In the genomic region with DNA sequence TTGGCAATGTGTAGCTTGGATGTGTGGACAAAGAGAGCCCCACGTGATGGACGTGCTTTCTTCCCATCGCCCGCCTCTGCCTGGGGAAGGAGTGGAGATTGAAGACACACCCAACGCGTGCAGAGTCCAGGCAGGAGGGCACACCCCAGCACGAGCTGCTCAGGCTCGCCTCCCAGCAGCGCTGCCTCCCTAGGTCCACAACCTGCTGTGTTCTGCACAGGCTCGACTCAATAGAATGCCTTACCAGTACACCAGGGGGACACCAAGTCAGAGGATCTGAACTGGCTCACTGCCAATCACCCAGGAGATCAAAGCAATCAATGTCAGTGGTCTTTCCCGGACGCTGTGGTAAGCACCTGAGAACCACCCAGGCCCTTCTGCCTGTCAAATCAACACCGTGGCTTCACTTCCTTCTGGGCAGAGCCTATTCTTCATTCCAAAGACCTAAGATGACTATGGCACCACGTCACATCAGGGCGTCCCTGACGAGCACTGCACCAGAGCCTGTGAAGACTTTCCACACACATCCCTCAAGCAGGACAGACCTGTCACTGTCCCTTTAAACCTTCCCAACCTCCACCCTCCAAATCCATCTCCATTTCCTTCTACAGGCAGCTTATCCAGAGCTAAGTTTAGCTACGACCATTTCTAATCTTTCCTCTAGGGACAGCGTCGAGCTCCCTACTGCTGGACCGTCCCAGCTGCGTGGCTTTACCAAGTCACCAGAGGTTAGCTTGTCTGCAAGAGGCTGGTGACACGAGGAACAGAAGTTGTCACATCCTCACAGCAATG, we compare ENCODE assay signal across 8 cellular contexts.
A peak's percentile ranks its signal among the peaks of the same experiment; 100 is the strongest.
DNase-seq lines count a peak whose midpoint lies in the region; ATAC-seq and TF ChIP-seq lines count a peak whose summit lies in the region.

No MANE protein-coding gene starts in this region.

- POLR2A ChIA-PET in activated CD8-positive, alpha-beta T cell treated with anti-CD3 and anti-CD28 coated beads for 36 hours (lab: Charles Lee): interaction anchor here (1.1 kb wide), 2 partner anchors 26 to 41 kb away, joined by 3 read pairs; no protein-coding TSS in a partner anchor

- H3K4me1 ChIP-seq in left ventricle myocardium inferior: peaks cover 76% of the 10 kb centered on the region

- CTCF ChIA-PET in activated CD8-positive, alpha-beta T cell treated with anti-CD3 and anti-CD28 coated beads for 36 hours (lab: Charles Lee): interaction anchor here (1.0 to 4.1 kb wide), 12 partner anchors 9 to 105 kb away, joined by 3 to 21 read pairs (median 4); partner anchors contain the start of gene GNA12

- peak overlapping the region; percentile 49 for H3K4me3 ChIP-seq in left ventricle myocardium inferior

- no peaks in the 10 kb centered on the region for H3K27me3 ChIP-seq in left ventricle myocardium inferior (ENCODE audit: low read depth)

- H3K9me3 ChIP-seq in left ventricle myocardium inferior (replicated peaks): no peaks in the 10 kb centered on the region

- H3K27ac Mint-ChIP-seq in activated CD8-positive, alpha-beta T cell treated with anti-CD3 and anti-CD28 coated beads for 36 hours: peak overlapping the region; percentile 51

- peak; percentile 4 for ATAC-seq in activated CD8-positive, alpha-beta T cell treated with anti-CD3 and anti-CD28 coated beads for 36 hours
- no peak for ATAC-seq in HG02610 (IDR thresholded peaks at IDR 0.05; ENCODE audit: unreplicated experiment)
- no peak for ATAC-seq in HG03097 (IDR thresholded peaks at IDR 0.05; ENCODE audit: low FRiP score, unreplicated experiment)

- peaks cover 3% of the 10 kb centered on the region for H3K9me3 Mint-ChIP-seq in activated CD8-positive, alpha-beta T cell treated with anti-CD3 and anti-CD28 coated beads for 36 hours

- TF ChIP-seq CTCF in activated CD8-positive, alpha-beta T cell treated with anti-CD3 and anti-CD28 coated beads for 36 hours (IDR thresholded peaks at IDR 0.05): peak; percentile 33
- peak; percentile 60 for TF ChIP-seq CTCF in left ventricle myocardium inferior (IDR thresholded peaks at IDR 0.05; ENCODE audit: borderline replicate concordance)

- intact Hi-C loops in activated CD8-positive, alpha-beta T cell treated with anti-CD3 and anti-CD28 coated beads for 36 hours (cut with micrococcal nuclease): no loop called here
- intact Hi-C loops in left ventricle myocardium inferior (cut with micrococcal nuclease): no loop called here

- peak; percentile 64 for DNase-seq in SIG-M5 treated with dmso at 0.1 percent for 504 hours (lab: John Stamatoyannopoulos, UW; ENCODE audit: unreplicated experiment)
- no peak for DNase-seq in SIG-M5 (lab: John Stamatoyannopoulos, UW)
- peak; percentile 63 for DNase-seq in NCI-H1092 (lab: John Stamatoyannopoulos, UW)
- DNase-seq in activated CD8-positive, alpha-beta T cell treated with anti-CD3 and anti-CD28 coated beads for 36 hours: peak; percentile 56
- DNase-seq in left ventricle myocardium inferior: peak; percentile 52
- peak; percentile 20 for DNase-seq in putamen (ENCODE audit: low spot score)

- H3K36me3 ChIP-seq in left ventricle myocardium inferior: no peaks in the 10 kb centered on the region

- H3K4me3 Mint-ChIP-seq in activated CD8-positive, alpha-beta T cell treated with anti-CD3 and anti-CD28 coated beads for 36 hours: no peak overlapping the region

- H3K36me3 Mint-ChIP-seq in activated CD8-positive, alpha-beta T cell treated with anti-CD3 and anti-CD28 coated beads for 36 hours (ENCODE audit: low read depth): peaks cover 23% of the 10 kb centered on the region

- peaks cover 43% of the 10 kb centered on the region for H3K4me1 Mint-ChIP-seq in activated CD8-positive, alpha-beta T cell treated with anti-CD3 and anti-CD28 coated beads for 36 hours (ENCODE audit: low read depth)

- peak overlapping the region; percentile 96 for H3K27ac ChIP-seq in left ventricle myocardium inferior (replicated peaks)

- no peaks in the 10 kb centered on the region for H3K27me3 Mint-ChIP-seq in activated CD8-positive, alpha-beta T cell treated with anti-CD3 and anti-CD28 coated beads for 36 hours
